In genomic region chr17:41864498-41864836, GRCh38 we compare ENCODE assay signal across 2 cellular contexts.
TF ChIP-seq lines count a peak whose summit lies in the region.

No MANE protein-coding gene starts in this region.

TF ChIP-seq in HCT116, 20 proteins besides CTCF, POLR2A, EP300 and RAD21:
- TF ChIP-seq ZBTB33 (IDR thresholded peaks at IDR 0.05; ENCODE audit: extremely low read depth, insufficient replicate concordance, low read length) (no peak), EZH2phosphoT487 (IDR thresholded peaks at IDR 0.05; ENCODE audit: borderline replicate concordance) (no peak), EZH2 (IDR thresholded peaks at IDR 0.05) (no peak), POLR2AphosphoS5 (IDR thresholded peaks at IDR 0.05; ENCODE audit: low read depth, low read length) (no peak), JUND (IDR thresholded peaks at IDR 0.05) (no peak), SIN3A (IDR thresholded peaks at IDR 0.05; ENCODE audit: low read depth) (no peak), EGR1 (IDR thresholded peaks at IDR 0.05; ENCODE audit: low read depth) (no peak), SP1 (IDR thresholded peaks at IDR 0.05; ENCODE audit: low read depth) (no peak), CEBPB (IDR thresholded peaks at IDR 0.05; ENCODE audit: low read depth) (no peak), REST (IDR thresholded peaks at IDR 0.05; ENCODE audit: low read depth) (no peak), ZNF274 (IDR thresholded peaks at IDR 0.05; ENCODE audit: low read depth, low read length) (no peak)
- TF ChIP-seq, protein P1, sequence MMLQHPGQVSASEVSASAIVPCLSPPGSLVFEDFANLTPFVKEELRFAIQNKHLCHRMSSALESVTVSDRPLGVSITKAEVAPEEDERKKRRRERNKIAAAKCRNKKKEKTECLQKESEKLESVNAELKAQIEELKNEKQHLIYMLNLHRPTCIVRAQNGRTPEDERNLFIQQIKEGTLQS (IDR thresholded peaks at IDR 0.05) = no peak

TF ChIP-seq in WTC11, 78 proteins besides CTCF, POLR2A, EP300 and RAD21 (continued from another document):
- TF ChIP-seq E2F4 (CRISPR knock-in tag; IDR thresholded peaks at IDR 0.05; ENCODE audit: borderline replicate concordance, low read depth) = peak; percentile 37; the same call in 1 of the 2 replicates
- TF ChIP-seq ZNF219 (CRISPR knock-in tag; IDR thresholded peaks at IDR 0.05; ENCODE audit: borderline replicate concordance) = no peak
- TF ChIP-seq E2F1 (CRISPR knock-in tag; IDR thresholded peaks at IDR 0.05) = no peak
- TF ChIP-seq NR1H2 (CRISPR knock-in tag; IDR thresholded peaks at IDR 0.05) = no peak
- TF ChIP-seq NFE2L1 (CRISPR knock-in tag; IDR thresholded peaks at IDR 0.05) = peak; percentile 80; the same call in 1 of the 2 replicates
- TF ChIP-seq ZNF396 (CRISPR knock-in tag; IDR thresholded peaks at IDR 0.05; ENCODE audit: borderline replicate concordance) = no peak
- TF ChIP-seq EMX1 (CRISPR knock-in tag; IDR thresholded peaks at IDR 0.05) = no peak
- no peak; the same call in 1 of the 2 replicates for TF ChIP-seq TEAD1 (CRISPR knock-in tag; IDR thresholded peaks at IDR 0.05)
- no peak for TF ChIP-seq JAZF1 (CRISPR knock-in tag; IDR thresholded peaks at IDR 0.05)
- peak; percentile 49; the same call in 1 of the 2 replicates for TF ChIP-seq FOXK1 (CRISPR knock-in tag; IDR thresholded peaks at IDR 0.05)
- TF ChIP-seq ZNF512 (CRISPR knock-in tag; IDR thresholded peaks at IDR 0.05; ENCODE audit: borderline replicate concordance) = no peak
- no peak for TF ChIP-seq HMGXB4 (CRISPR knock-in tag; IDR thresholded peaks at IDR 0.05)
- TF ChIP-seq ZNF425 (CRISPR knock-in tag; conservative IDR thresholded peaks at IDR 0.05) = no peak
- TF ChIP-seq, protein P2, sequence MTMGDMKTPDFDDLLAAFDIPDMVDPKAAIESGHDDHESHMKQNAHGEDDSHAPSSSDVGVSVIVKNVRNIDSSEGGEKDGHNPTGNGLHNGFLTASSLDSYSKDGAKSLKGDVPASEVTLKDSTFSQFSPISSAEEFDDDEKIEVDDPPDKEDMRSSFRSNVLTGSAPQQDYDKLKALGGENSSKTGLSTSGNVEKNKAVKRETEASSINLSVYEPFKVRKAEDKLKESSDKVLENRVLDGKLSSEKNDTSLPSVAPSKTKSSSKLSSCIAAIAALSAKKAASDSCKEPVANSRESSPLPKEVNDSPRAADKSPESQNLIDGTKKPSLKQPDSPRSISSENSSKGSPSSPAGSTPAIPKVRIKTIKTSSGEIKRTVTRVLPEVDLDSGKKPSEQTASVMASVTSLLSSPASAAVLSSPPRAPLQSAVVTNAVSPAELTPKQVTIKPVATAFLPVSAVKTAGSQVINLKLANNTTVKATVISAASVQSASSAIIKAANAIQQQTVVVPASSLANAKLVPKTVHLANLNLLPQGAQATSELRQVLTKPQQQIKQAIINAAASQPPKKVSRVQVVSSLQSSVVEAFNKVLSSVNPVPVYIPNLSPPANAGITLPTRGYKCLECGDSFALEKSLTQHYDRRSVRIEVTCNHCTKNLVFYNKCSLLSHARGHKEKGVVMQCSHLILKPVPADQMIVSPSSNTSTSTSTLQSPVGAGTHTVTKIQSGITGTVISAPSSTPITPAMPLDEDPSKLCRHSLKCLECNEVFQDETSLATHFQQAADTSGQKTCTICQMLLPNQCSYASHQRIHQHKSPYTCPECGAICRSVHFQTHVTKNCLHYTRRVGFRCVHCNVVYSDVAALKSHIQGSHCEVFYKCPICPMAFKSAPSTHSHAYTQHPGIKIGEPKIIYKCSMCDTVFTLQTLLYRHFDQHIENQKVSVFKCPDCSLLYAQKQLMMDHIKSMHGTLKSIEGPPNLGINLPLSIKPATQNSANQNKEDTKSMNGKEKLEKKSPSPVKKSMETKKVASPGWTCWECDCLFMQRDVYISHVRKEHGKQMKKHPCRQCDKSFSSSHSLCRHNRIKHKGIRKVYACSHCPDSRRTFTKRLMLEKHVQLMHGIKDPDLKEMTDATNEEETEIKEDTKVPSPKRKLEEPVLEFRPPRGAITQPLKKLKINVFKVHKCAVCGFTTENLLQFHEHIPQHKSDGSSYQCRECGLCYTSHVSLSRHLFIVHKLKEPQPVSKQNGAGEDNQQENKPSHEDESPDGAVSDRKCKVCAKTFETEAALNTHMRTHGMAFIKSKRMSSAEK (CRISPR knock-in tag; IDR thresholded peaks at IDR 0.05; ENCODE audit: borderline replicate concordance) = no peak
